ENCODE assay signal across 8 cellular contexts in genomic region chr15:55318588-55319494, GRCh38. TPM values are rescaled to one million over a fixed set of nuclear protein-coding genes. Genes with fewer than 3 reads are reported as not detected.
DNase-seq lines count a peak whose midpoint lies in the region; ATAC-seq and TF ChIP-seq lines count a peak whose summit lies in the region.

TSS of gene PIGB (plus strand) at chr15:55319222. CDS start at chr15:55319251, 29 bp downstream.
A gene with protein sequence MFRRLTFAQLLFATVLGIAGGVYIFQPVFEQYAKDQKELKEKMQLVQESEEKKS (minus strand): TSS chr15:55319123. CDS start chr15:55317792, 1,331 bp downstream.

- no peak for TF ChIP-seq CTCF in OCI-LY3 (IDR thresholded peaks at IDR 0.05; ENCODE audit: low read depth, low read length)

- H3K79me2 ChIP-seq in OCI-LY3 (ENCODE audit: low read length), result peaks cover 56% of the 10 kb centered on the region

- peak; percentile 88 for DNase-seq in DMS 273 (lab: John Stamatoyannopoulos, UW; ENCODE audit: unreplicated experiment)
- peak; percentile 57 for DNase-seq in activated T-cell treated with anti-CD3 and anti-CD28 coated beads for 1 hour (ENCODE audit: low read depth)
- peak; percentile 33 for DNase-seq in epithelial cell of prostate (ENCODE audit: low read depth, low spot score)
- DNase-seq in mucosa of gallbladder (ENCODE audit: low spot score), result peak; percentile 88
- DNase-seq in stimulated activated CD8-positive, alpha-beta memory T cell treated with anti-CD3 and anti-CD28 coated beads, Interleukin-4, amount 100 ng/mL, for 24 hours (ENCODE audit: low read depth), result peak; percentile 65

- 4% methylated on average over 48 of the region's 49 CpGs for WGBS in HUES64

- H4K20me1 ChIP-seq in OCI-LY3 (ENCODE audit: insufficient read depth, low read length), result no peaks in the 10 kb centered on the region

- peak; percentile 87 for ATAC-seq in GM21515 (IDR thresholded peaks at IDR 0.05; ENCODE audit: unreplicated experiment)

- H3K27ac ChIP-seq in HUES64 (ENCODE audit: low read depth, low read length) (peak within 1 kb of the TSS; percentile 82), OCI-LY3 (ENCODE audit: low read length) (peak within 1 kb of the TSS; percentile 75), epithelial cell of prostate (peak within 1 kb of the TSS; percentile 69)

- H2AFZ ChIP-seq in OCI-LY3 (ENCODE audit: low read depth, low read length), result peak within 1 kb of the TSS; percentile 93

- H3K4me3 ChIP-seq in HUES64 (ENCODE audit: low read length) (peak within 1 kb of the TSS; percentile 71), OCI-LY3 (ENCODE audit: low read length) (peak within 1 kb of the TSS; percentile 96)

- peak within 1 kb of the TSS; percentile 81 for H3K9ac ChIP-seq in HUES64 (ENCODE audit: low read depth, low read length)
- peak within 1 kb of the TSS; percentile 93 for H3K9ac ChIP-seq in OCI-LY3 (ENCODE audit: low read length)

- peak within 1 kb of the TSS; percentile 62 for H3K4me2 ChIP-seq in OCI-LY3 (ENCODE audit: low read length)

- H3K27me3 ChIP-seq in HUES64 (ENCODE audit: insufficient read depth, low read length) (no peaks in the 10 kb centered on the region), OCI-LY3 (ENCODE audit: low read depth, low read length) (no peaks in the 10 kb centered on the region)

- H3K36me3 ChIP-seq in HUES64 (ENCODE audit: insufficient read depth, low read length) (no peaks in the 10 kb centered on the region), OCI-LY3 (replicated peaks; ENCODE audit: low read depth, low read length) (peaks cover 6% of the 10 kb centered on the region)

- peaks cover 12% of the 10 kb centered on the region for H3K4me1 ChIP-seq in HUES64 (ENCODE audit: insufficient read depth, low read length)
- peaks cover 14% of the 10 kb centered on the region for H3K4me1 ChIP-seq in OCI-LY3 (ENCODE audit: low read length)

- H3K9me3 ChIP-seq in HUES64 (ENCODE audit: insufficient read depth, low read depth, low read length) (no peaks in the 10 kb centered on the region), OCI-LY3 (ENCODE audit: insufficient read depth, low read length) (no peaks in the 10 kb centered on the region)

RNA-seq across cellular contexts. Expression of gene PIGB, which starts in this region (rescaled TPM):
- 6.6 TPM for polyA plus RNA-seq in HUES64 (2013, experiment 1 of 2)
- 9.8 TPM for polyA plus RNA-seq in HUES64 (2013, experiment 2 of 2)
- 11.9 TPM for total RNA-seq in mucosa of gallbladder

RNA-seq across cellular contexts. Expression of the second gene that starts in this region (rescaled TPM):
- polyA plus RNA-seq in HUES64 (2013, experiment 1 of 2), result 12.6 TPM
- 12.9 TPM for polyA plus RNA-seq in HUES64 (2013, experiment 2 of 2)
- total RNA-seq in mucosa of gallbladder, result 12.3 TPM

Comparison
In these comparisons a context has a peak if more than half of its experiments do, and no peak if none do; other contexts are left out.
1. Peak in every context shown above with its lines: DNase-seq, ATAC-seq, H3K4me3 ChIP-seq and H3K27ac ChIP-seq.
2. DNase-seq: peak in every context shown above with its lines; median percentile 88 in DMS 273; 88 in mucosa of gallbladder; 65 in stimulated activated CD8-positive, alpha-beta memory T cell treated with anti-CD3 and anti-CD28 coated beads, Interleukin-4, amount 100 ng/mL, for 24 hours; 57 in activated T-cell treated with anti-CD3 and anti-CD28 coated beads for 1 hour; 33 in epithelial cell of prostate.